Comparison of ENCODE assay signal across 23 cellular contexts in genomic region chr1:39656416-39656815, GRCh38. TPM values are rescaled to one million over a fixed set of nuclear protein-coding genes. Genes with fewer than 3 reads are reported as not detected.
DNase-seq lines count a peak whose midpoint lies in the region; ATAC-seq and TF ChIP-seq lines count a peak whose summit lies in the region.
"Had no signal": no experiment of that assay in that cellular context is flagged by ENCODE, and none has a peak within 500 bp of the region (broad histone marks: within the 10 kb centered on the region; RNA-seq: fewer than 3 reads in every experiment).

No MANE protein-coding gene starts in this region.

- no peak overlapping the region for H2AFZ ChIP-seq in hepatocyte
- H2AFZ ChIP-seq: GM23248 had no signal

- peak overlapping the region; percentile 39 for H3K27ac ChIP-seq in cingulate gyrus (ENCODE audit: low read depth, low read length)
- no peak overlapping the region for H3K27ac ChIP-seq in thyroid gland
- H3K27ac ChIP-seq in hepatocyte = no peak overlapping the region
- H3K27ac ChIP-seq: GM23248 had no signal

- H3K79me2 ChIP-seq in hepatocyte = no peaks in the 10 kb centered on the region

- no peak overlapping the region for H3K4me3 ChIP-seq in thyroid gland (replicated peaks in 1 of 3)
- H3K4me3 ChIP-seq in hepatocyte = no peak overlapping the region
- H3K4me3 ChIP-seq: GM23248 had no signal

- no peak for TF ChIP-seq POLR2A in thyroid gland (IDR thresholded peaks at IDR 0.05)

- H3K9me3 ChIP-seq in thyroid gland (no peaks in the 10 kb centered on the region), hepatocyte (ENCODE audit: low read depth) (no peaks in the 10 kb centered on the region)

- no peak for ATAC-seq in HG03045 (IDR thresholded peaks at IDR 0.05; ENCODE audit: unreplicated experiment)
- ATAC-seq: PC-3, T-cell had no signal

- H3K9me2 ChIP-seq in hepatocyte (replicated peaks; ENCODE audit: insufficient read depth) = no peaks in the 10 kb centered on the region

- no peaks in the 10 kb centered on the region for H3K27me3 ChIP-seq in thyroid gland
- no peaks in the 10 kb centered on the region for H3K27me3 ChIP-seq in hepatocyte

- no peak for TF ChIP-seq CTCF in thyroid gland (IDR thresholded peaks at IDR 0.05)
- TF ChIP-seq CTCF in hepatocyte (IDR thresholded peaks at IDR 0.05; ENCODE audit: poor library complexity) = no peak

- peak; percentile 95 for DNase-seq in DMS 273 treated with DMSO at 0.1 percent for 48 hours (lab: John Stamatoyannopoulos, UW)
- DNase-seq in SK-N-DZ (ENCODE audit: low spot score) = peak; percentile 48
- no peak for DNase-seq in thyroid gland
- DNase-seq in stimulated activated CD4-positive, alpha-beta T cell treated with anti-CD3 and anti-CD28 coated beads, Interleukin-1b, Interleukin-23, amount 100 ng/mL, for 48 hours = no peak
- DNase-seq in hepatocyte (ENCODE audit: low spot score) = no peak
- DNase-seq: Calu3; GM23248; H7; KBM-7; MV-4-11; NCI-H1417; NCI-H1930; NCI-H446; NCI-H524 treated with DMSO at 0.1 percent for 48 hours; NCI-H82; NK-92 treated with Interleukin-12 subunit alpha and Interleukin-12 subunit beta, amount 100 ng/mL, for 24 hours; PC-3; T-cell had no signal

- H4K20me1 ChIP-seq in hepatocyte (ENCODE audit: insufficient read depth, poor library complexity, severe bottlenecking) = no peaks in the 10 kb centered on the region

- H3K4me2 ChIP-seq in hepatocyte = no peak overlapping the region

- intact Hi-C loops in thyroid gland (cut with DNase I) = no loop called here

- H3K4me1 ChIP-seq in thyroid gland = no peaks in the 10 kb centered on the region
- no peaks in the 10 kb centered on the region for H3K4me1 ChIP-seq in hepatocyte (ENCODE audit: insufficient read depth)

- H3K36me3 ChIP-seq in thyroid gland = no peaks in the 10 kb centered on the region
- H3K36me3 ChIP-seq in hepatocyte (replicated peaks; ENCODE audit: insufficient read depth, low read depth) = no peaks in the 10 kb centered on the region

- 60 to 68% methylated on average over 2 of the region's 2 CpGs for WGBS in thyroid gland, 2 donors
- WGBS in hepatocyte (ENCODE audit: low lambda C conversion rate, missing lambda C conversion rate) = 78% methylated on average over 2 of the region's 2 CpGs

RNA-seq across cellular contexts. Expression of gene NT5C1A, which starts 15.5 kb away (rescaled TPM):
- polyA plus RNA-seq in SK-N-DZ (2014; cell fraction: cytosol; rRNA removed) = 0.22 and 0.23 TPM in 2 replicates
- not detected in 2 replicates for polyA plus RNA-seq in SK-N-DZ (2014; cell fraction: nucleus; rRNA removed)
- total RNA-seq in thyroid gland (under 1 TPM in 2 of 4 donors, not detected in 2; 0.33 to 0.73 TPM), hepatocyte (2.1 and 5.1 TPM in 2 replicates)
- 1.0 and 1.8 TPM in 2 replicates for polyA plus RNA-seq in hepatocyte
- total RNA-seq: A673, Calu3, GM23248, H7, LHCN-M2, MCF 10A, PC-3 had no signal
- polyA plus RNA-seq: GM23248 had no signal

RNA-seq across cellular contexts. Expression of gene HEYL, which starts 17.0 kb away (rescaled TPM):
- 0.80 and 0.92 TPM in 2 replicates for polyA plus RNA-seq in SK-N-DZ (2014; cell fraction: cytosol; rRNA removed)
- polyA plus RNA-seq in SK-N-DZ (2014; cell fraction: nucleus; rRNA removed) = 0.82 and 0.85 TPM in 2 replicates
- total RNA-seq in thyroid gland (10 to 100 TPM in 2 of 4 donors, 1 to 10 TPM in 2; 9.3 to 17.0 (median 11.5) TPM), hepatocyte (9.0 and 10.9 TPM in 2 replicates)
- 17.9 and 24.8 TPM in 2 replicates for polyA plus RNA-seq in hepatocyte
- total RNA-seq: GM23248, MCF 10A, PC-3 had no signal
- polyA plus RNA-seq: GM23248 had no signal

RNA-seq across cellular contexts. Expression of gene HPCAL4, which starts 34.8 kb away (rescaled TPM):
- polyA plus RNA-seq in SK-N-DZ (2014; cell fraction: cytosol; rRNA removed) = 0.14 and 0.59 TPM in 2 replicates
- polyA plus RNA-seq in SK-N-DZ (2014; cell fraction: nucleus; rRNA removed) = 0.05 and 0.17 TPM in 2 replicates
- under 1 TPM; 0.11 to 0.83 (median 0.29) TPM for total RNA-seq in thyroid gland
- total RNA-seq in hepatocyte = 14.2 and 15.8 TPM in 2 replicates
- polyA plus RNA-seq in hepatocyte = 12.6 and 13.8 TPM in 2 replicates
- total RNA-seq: A673, Calu3, GM23248, H7, MCF 10A had no signal
- polyA plus RNA-seq: GM23248 had no signal

Comparison
In these comparisons a context has a peak if more than half of its experiments do, and no peak if none do; other contexts are left out.
1. DNase-seq: peak in DMS 273 treated with DMSO at 0.1 percent for 48 hours (single experiment) and SK-N-DZ (single experiment); none in thyroid gland (0 of 2), stimulated activated CD4-positive, alpha-beta T cell treated with anti-CD3 and anti-CD28 coated beads, Interleukin-1b, Interleukin-23, amount 100 ng/mL, for 48 hours (single experiment) and hepatocyte (single experiment).